Comparison of ENCODE assay signal across 17 cellular contexts in genomic region chr3:116950302-116951055, GRCh38.
"Had no signal": no experiment of that assay in that cellular context is flagged by ENCODE, and none has a peak within 500 bp of the region (broad histone marks: within the 10 kb centered on the region; RNA-seq: fewer than 3 reads in every experiment).

No MANE protein-coding gene starts in this region.

- H3K27ac Mint-ChIP-seq: natural killer cell; stimulated activated naive B cell treated with anti-CD40 and anti-IgM and Interleukin-4, amounts not matched to agents 10 μg/mL and 1 μg/mL and 100 μg/mL, for 72 hours had no signal

- H3K9me3 Mint-ChIP-seq: neural crest cell; stimulated activated naive B cell treated with anti-CD40 and anti-IgM and Interleukin-4, amounts not matched to agents 10 μg/mL and 1 μg/mL and 100 μg/mL, for 72 hours; stimulated activated naive CD8-positive, alpha-beta T cell treated with anti-CD3 and anti-CD28 coated beads, Interleukin-15, amount 100 ng/mL, for 72 hours had no signal

- H3K4me3 ChIP-seq: colonic mucosa, heart left ventricle, right atrium auricular region, sigmoid colon, skin epidermis had no signal

- H3K4me1 Mint-ChIP-seq: natural killer cell; stimulated activated naive B cell treated with anti-CD40 and anti-IgM and Interleukin-4, amounts not matched to agents 10 μg/mL and 1 μg/mL and 100 μg/mL, for 72 hours; stimulated activated naive CD8-positive, alpha-beta T cell treated with anti-CD3 and anti-CD28 coated beads, Interleukin-15, amount 100 ng/mL, for 72 hours had no signal

- H3K9me3 ChIP-seq: colonic mucosa, heart left ventricle, right atrium auricular region, sigmoid colon had no signal

- H3K27me3 Mint-ChIP-seq: stimulated activated naive B cell treated with anti-CD40 and anti-IgM and Interleukin-4, amounts not matched to agents 10 μg/mL and 1 μg/mL and 100 μg/mL, for 72 hours; stimulated activated naive CD8-positive, alpha-beta T cell treated with anti-CD3 and anti-CD28 coated beads, Interleukin-15, amount 100 ng/mL, for 72 hours had no signal

- H3K36me3 ChIP-seq: colonic mucosa, heart left ventricle, right atrium auricular region, sigmoid colon had no signal

- DNase-seq: cerebellar nuclear complex; colonic mucosa; dermis blood vessel endothelial cell; effector CD4-positive, alpha-beta T cell; heart left ventricle; islet precursor cell; natural killer cell; sigmoid colon; stimulated activated CD4-positive, alpha-beta T cell treated with anti-CD3 and anti-CD28 coated beads, Interleukin-2, amount 100 ng/mL, for 24 hours; stimulated activated CD4-positive, alpha-beta T cell treated with anti-CD3 and anti-CD28 coated beads, Interleukin-4, amount 100 ng/mL, for 4 hours; stimulated activated naive B cell treated with anti-CD40 and anti-IgM and Interleukin-4, amounts not matched to agents 10 μg/mL and 1 μg/mL and 100 μg/mL, for 72 hours; stimulated activated naive CD8-positive, alpha-beta T cell treated with anti-CD3 and anti-CD28 coated beads, Interleukin-15, amount 100 ng/mL, for 72 hours had no signal

- H3K27ac ChIP-seq: colonic mucosa, heart left ventricle, right atrium auricular region, skin epidermis had no signal

- H3K36me3 Mint-ChIP-seq: natural killer cell; stimulated activated naive B cell treated with anti-CD40 and anti-IgM and Interleukin-4, amounts not matched to agents 10 μg/mL and 1 μg/mL and 100 μg/mL, for 72 hours had no signal

- H3K4me3 Mint-ChIP-seq: natural killer cell; neural crest cell; stimulated activated naive B cell treated with anti-CD40 and anti-IgM and Interleukin-4, amounts not matched to agents 10 μg/mL and 1 μg/mL and 100 μg/mL, for 72 hours; stimulated activated naive CD8-positive, alpha-beta T cell treated with anti-CD3 and anti-CD28 coated beads, Interleukin-15, amount 100 ng/mL, for 72 hours had no signal

- H3K27me3 ChIP-seq: colonic mucosa, heart left ventricle, right atrium auricular region, sigmoid colon had no signal

- ATAC-seq: esophagus mucosa; heart left ventricle; left lobe of liver; natural killer cell; stimulated activated naive B cell treated with anti-CD40 and anti-IgM and Interleukin-4, amounts not matched to agents 10 μg/mL and 1 μg/mL and 100 μg/mL, for 72 hours; stimulated activated naive CD8-positive, alpha-beta T cell treated with anti-CD3 and anti-CD28 coated beads, Interleukin-15, amount 100 ng/mL, for 72 hours had no signal

- H3K4me1 ChIP-seq: colonic mucosa, heart left ventricle, right atrium auricular region had no signal
